Comparison of ENCODE assay signal across 8 cellular contexts in genomic region chr1:43974443-43975248, GRCh38. TPM values are rescaled to one million over a fixed set of nuclear protein-coding genes. Genes with fewer than 3 reads are reported as not detected.
A peak's percentile ranks its signal among the peaks of the same experiment; 100 is the strongest.
DNase-seq lines count a peak whose midpoint lies in the region; ATAC-seq and TF ChIP-seq lines count a peak whose summit lies in the region.

Gene ATP6V0B, plus strand, starts transcription at chr1:43974960. Its CDS starts 81 bp downstream, at chr1:43975041.

- peak within 1 kb of the TSS; percentile 94 for H3K4me3 ChIP-seq in psoas muscle
- peak within 1 kb of the TSS; percentile 76 for H3K4me3 ChIP-seq in urinary bladder (ENCODE audit: low read depth, low read length)

- no peaks in the 10 kb centered on the region for H3K27me3 ChIP-seq in psoas muscle (ENCODE audit: insufficient read depth in 3 of 3, low read length in 2 of 3)

- intact Hi-C loops in left ventricle myocardium superior (cut with micrococcal nuclease) (no loop called here), psoas muscle (cut with DNase I) (no loop called here)

- no peaks in the 10 kb centered on the region for H3K9me3 ChIP-seq in psoas muscle

- DNase-seq in NCI-H187 treated with DMSO at 0.1 percent for 48 hours (lab: John Stamatoyannopoulos, UW) (peak; percentile 83), T-helper 2 cell (peak; percentile 84 to 95 (median 91)), left ventricle myocardium superior (peak; percentile 99), psoas muscle (peak; percentile 97 to 99)

- peak; percentile 43 for ATAC-seq in GM18499 (IDR thresholded peaks at IDR 0.05; ENCODE audit: insufficient read depth, unreplicated experiment)
- peak; percentile 56 for ATAC-seq in HG02943 (IDR thresholded peaks at IDR 0.05; ENCODE audit: low read depth, unreplicated experiment)
- peak; percentile 89 for ATAC-seq in left ventricle myocardium superior
- ATAC-seq in psoas muscle = peak; percentile 80 to 85 (median 82)

- TF ChIP-seq CTCF in psoas muscle (IDR thresholded peaks at IDR 0.05) = peak; percentile 25

- peak within 1 kb of the TSS; percentile 93 for H3K27ac ChIP-seq in angular gyrus (ENCODE audit: low read depth, low read length)
- H3K27ac ChIP-seq in psoas muscle = peak within 1 kb of the TSS; percentile 97
- H3K27ac ChIP-seq in urinary bladder (ENCODE audit: low read depth) = peak within 1 kb of the TSS; percentile 88

- WGBS in psoas muscle, 3 donors = 0 to 1% (median 0%) methylated on average over 55 to 93 of the region's 93 CpGs
- under 1% methylated on average over 93 of the region's 93 CpGs for WGBS in urinary bladder

- H3K4me1 ChIP-seq in psoas muscle = peaks cover 51% of the 10 kb centered on the region
- H3K4me1 ChIP-seq in urinary bladder (ENCODE audit: insufficient read depth) = no peaks in the 10 kb centered on the region

- H3K36me3 ChIP-seq in psoas muscle (ENCODE audit: insufficient read depth in 1 of 2, low read depth in 1 of 2) = peaks cover 2 to 40% of the 10 kb centered on the region in 2 donors
- no peaks in the 10 kb centered on the region for H3K36me3 ChIP-seq in urinary bladder (ENCODE audit: insufficient read depth)

RNA-seq across cellular contexts. Expression of gene ATP6V0B, which starts in this region (rescaled TPM):
- 89.6 TPM for total RNA-seq in left ventricle myocardium superior
- 100 to 1,000 TPM in 3 of 4 donors, 10 to 100 TPM in 1; 87.9 to 133 (median 106) TPM for total RNA-seq in psoas muscle
- 100 to 1,000 TPM; 159 to 260 (median 236) TPM for polyA plus RNA-seq in psoas muscle
- total RNA-seq in urinary bladder = 44.4 TPM
- 120 TPM for polyA plus RNA-seq in urinary bladder

Comparison
In these comparisons a context has a peak if more than half of its experiments do, and no peak if none do; other contexts are left out.
1. Peak in every context shown above with its lines: DNase-seq, ATAC-seq, H3K4me3 ChIP-seq and H3K27ac ChIP-seq.